23 cellular contexts compared by ENCODE assay signal in genomic region chr5:68447530-68447929, GRCh38.
"Had no signal": no experiment of that assay in that cellular context is flagged by ENCODE, and none has a peak within 500 bp of the region (broad histone marks: within the 10 kb centered on the region; RNA-seq: fewer than 3 reads in every experiment).

No MANE protein-coding gene starts in this region.

- H3K27me3 Mint-ChIP-seq: effector memory CD8-positive, alpha-beta T cell had no signal

- H3K27me3 ChIP-seq: hepatocyte, ovary, sigmoid colon, suprapubic skin, transverse colon, vagina had no signal

- H3K27ac Mint-ChIP-seq: effector memory CD8-positive, alpha-beta T cell; memory B cell; naive B cell had no signal

- H3K36me3 ChIP-seq: ovary, sigmoid colon, suprapubic skin, transverse colon, vagina had no signal

- H3K27ac ChIP-seq: hepatocyte, ovary, psoas muscle, sigmoid colon, suprapubic skin, transverse colon, vagina had no signal

- DNase-seq: cortex of kidney; effector memory CD8-positive, alpha-beta T cell; head of caudate nucleus; kidney; mucosa of descending colon; naive B cell; occipital lobe; ovary; posterior cingulate gyrus; psoas muscle; right cardiac atrium; sigmoid colon; stimulated activated CD4-positive, alpha-beta T cell treated with anti-CD3 and anti-CD28 coated beads, Interleukin-15, amount 100 ng/mL, for 24 hours; stimulated activated CD4-positive, alpha-beta T cell treated with anti-CD3 and anti-CD28 coated beads, Interleukin-2, amount 100 ng/mL, for 48 hours; stimulated activated naive CD4-positive, alpha-beta T cell treated with Interleukin-2 at 50 U/mL for 16 hours; transverse colon had no signal

- H3K4me3 Mint-ChIP-seq: effector memory CD8-positive, alpha-beta T cell; memory B cell; naive B cell had no signal

- ATAC-seq: effector memory CD8-positive, alpha-beta T cell; left lobe of liver; mucosa of descending colon; psoas muscle; right cardiac atrium had no signal

- H3K9me3 ChIP-seq: mucosa of descending colon, ovary, psoas muscle, sigmoid colon, suprapubic skin, transverse colon, vagina had no signal

- H3K4me1 Mint-ChIP-seq: memory B cell, naive B cell had no signal

- H3K4me3 ChIP-seq: hepatocyte, lung, mucosa of descending colon, ovary, psoas muscle, sigmoid colon, suprapubic skin, transverse colon, vagina had no signal

- H3K9me3 Mint-ChIP-seq: effector memory CD8-positive, alpha-beta T cell; memory B cell; naive B cell had no signal

- FAIRE-seq: frontal cortex had no signal

- H3K36me3 Mint-ChIP-seq: memory B cell, naive B cell had no signal
